ENCODE assay signal across 22 cellular contexts in genomic region chr1:227035316-227035715, GRCh38.
"Had no signal": no experiment of that assay in that cellular context is flagged by ENCODE, and none has a peak within 500 bp of the region (broad histone marks: within the 10 kb centered on the region; RNA-seq: fewer than 3 reads in every experiment).

No MANE protein-coding gene starts in this region.

- DNase-seq: activated CD4-positive, alpha-beta T cell treated with anti-CD3 and anti-CD28 coated beads for 48 hours; activated CD4-positive, alpha-beta T cell treated with anti-CD3 and anti-CD28 coated beads, Interleukin-2, amount 50 U/mL, for 48 hours; activated CD8-positive, alpha-beta memory T cell treated with anti-CD3 and anti-CD28 coated beads for 24 hours; activated effector memory CD4-positive, alpha-beta T cell treated with anti-CD3 and anti-CD28 coated beads, Interleukin-2, amount 50 U/mL, for 16 hours; activated naive CD4-positive, alpha-beta T cell treated with anti-CD3 and anti-CD28 coated beads for 36 hours; activated naive CD8-positive, alpha-beta T cell treated with anti-CD3 and anti-CD28 coated beads for 36 hours; adrenal gland; aorta; body of pancreas; cerebellar nuclear complex; cortex of kidney; left cardiac atrium; left ventricle myocardium superior; mucosa of descending colon; right cardiac atrium; spleen; stimulated activated CD4-positive, alpha-beta T cell treated with anti-CD3 and anti-CD28 coated beads, Interleukin-2, amount 100 ng/mL, for 48 hours; stimulated activated naive CD8-positive, alpha-beta T cell treated with anti-CD3 and anti-CD28 coated beads, Interleukin-15, Interleukin-2, amounts not matched to agents 100 U/mL and 50 U/mL, for 24 hours; testis; transverse colon had no signal

- ATAC-seq: body of pancreas; gastroesophageal sphincter; left cardiac atrium; left ventricle myocardium superior; mucosa of descending colon; natural killer cell treated with Interleukin-12 subunit alpha and Interleukin-12 subunit beta and Interleukin-15 and Interleukin-18, amount 100 ng/mL, for 72 hours; right cardiac atrium; stimulated activated naive CD8-positive, alpha-beta T cell treated with anti-CD3 and anti-CD28 coated beads, Interleukin-15, Interleukin-2, amounts not matched to agents 100 U/mL and 50 U/mL, for 24 hours had no signal
